In genomic region chr7:128136215-128136597, GRCh38 we compare ENCODE assay signal across 8 cellular contexts.
DNase-seq lines count a peak whose midpoint lies in the region; ATAC-seq and TF ChIP-seq lines count a peak whose summit lies in the region.

No MANE protein-coding gene starts in this region.

- H3K27me3 Mint-ChIP-seq in activated CD4-positive, alpha-beta T cell treated with anti-CD3 and anti-CD28 coated beads for 36 hours = peaks cover 27% of the 10 kb centered on the region
- peaks cover 25 to 37% of the 10 kb centered on the region in 2 donors for H3K27me3 Mint-ChIP-seq in T-cell

- no peak for DNase-seq in activated CD4-positive, alpha-beta T cell treated with anti-CD3 and anti-CD28 coated beads for 36 hours
- DNase-seq in activated CD4-positive, alpha-beta T cell treated with anti-CD3 and anti-CD28 coated beads for 1 hour = no peak
- DNase-seq in T-cell (no peak), right atrium auricular region (ENCODE audit: low spot score) (no peak), smooth muscle cell (lab: John Stamatoyannopoulos, UW; ENCODE audit: unreplicated experiment) (no peak), erythroblast (lab: John Stamatoyannopoulos, UW) (no peak), GM13976 (ENCODE audit: low spot score) (no peak)

- peaks cover 0 to 19% of the 10 kb centered on the region in 2 donors for H3K4me1 ChIP-seq in right atrium auricular region
- no peaks in the 10 kb centered on the region for H3K4me1 ChIP-seq in smooth muscle cell (ENCODE audit: low read depth)

- WGBS in smooth muscle cell (ENCODE audit: low lambda C conversion rate) = 4% methylated on average over 22 of the region's 22 CpGs

- no peak overlapping the region for H3K27ac Mint-ChIP-seq in activated CD4-positive, alpha-beta T cell treated with anti-CD3 and anti-CD28 coated beads for 36 hours
- H3K27ac Mint-ChIP-seq in T-cell = no peak overlapping the region

- ATAC-seq in activated CD4-positive, alpha-beta T cell treated with anti-CD3 and anti-CD28 coated beads for 36 hours = peak; percentile 10
- ATAC-seq in T-cell (replicated peaks in 1 of 4) (peak in 1 of 4 experiments; percentile 5), GM21737 (IDR thresholded peaks at IDR 0.05; ENCODE audit: unreplicated experiment) (no peak)

- H3F3A ChIP-seq in smooth muscle cell (ENCODE audit: low read depth) = no peaks in the 10 kb centered on the region

- intact Hi-C loops in activated CD4-positive, alpha-beta T cell treated with anti-CD3 and anti-CD28 coated beads for 36 hours (cut with DNase I, micrococcal nuclease) = loop anchor here in 1 of 2 experiments (2.0 kb wide), 1 partner anchor 31 kb away; no protein-coding TSS in a partner anchor

- H3K9ac ChIP-seq in smooth muscle cell (ENCODE audit: low read depth) = peak overlapping the region; percentile 32

- TF ChIP-seq POLR2A in erythroblast (IDR thresholded peaks at IDR 0.05; ENCODE audit: low read length) = no peak

- H3K9me3 Mint-ChIP-seq in activated CD4-positive, alpha-beta T cell treated with anti-CD3 and anti-CD28 coated beads for 36 hours (ENCODE audit: low read depth) = peaks cover 3% of the 10 kb centered on the region
- H3K9me3 Mint-ChIP-seq in T-cell = no peaks in the 10 kb centered on the region

- peaks cover 4% of the 10 kb centered on the region for H3K36me3 Mint-ChIP-seq in activated CD4-positive, alpha-beta T cell treated with anti-CD3 and anti-CD28 coated beads for 36 hours (ENCODE audit: low read depth)
- H3K36me3 Mint-ChIP-seq in T-cell = no peaks in the 10 kb centered on the region

- peak overlapping the region; percentile 47 to 55 for H3K4me3 ChIP-seq in right atrium auricular region
- peak overlapping the region; percentile 65 for H3K4me3 ChIP-seq in smooth muscle cell

- POLR2A ChIA-PET in activated CD4-positive, alpha-beta T cell treated with anti-CD3 and anti-CD28 coated beads for 36 hours (lab: Charles Lee) = no interaction called here
- POLR2A ChIA-PET in T-cell (lab: Charles Lee) = interaction anchor here in 1 of 2 donors (0.6 kb wide), 1 partner anchor 25 kb away, joined by 5 read pairs; no protein-coding TSS in a partner anchor

- H3K4me1 Mint-ChIP-seq in activated CD4-positive, alpha-beta T cell treated with anti-CD3 and anti-CD28 coated beads for 36 hours = peaks cover 21% of the 10 kb centered on the region
- peaks cover 16 to 22% (median 17%) of the 10 kb centered on the region in 3 donors for H3K4me1 Mint-ChIP-seq in T-cell

- no peaks in the 10 kb centered on the region for H3K79me2 ChIP-seq in smooth muscle cell (ENCODE audit: low read depth)

- H2AFZ ChIP-seq in smooth muscle cell (ENCODE audit: low read depth) = peak overlapping the region; percentile 81

- no peak for TF ChIP-seq CTCF in right atrium auricular region (IDR thresholded peaks at IDR 0.05)
- TF ChIP-seq CTCF in smooth muscle cell (IDR thresholded peaks at IDR 0.05; ENCODE audit: borderline replicate concordance, insufficient read depth, poor library complexity, severe bottlenecking) = no peak
- TF ChIP-seq CTCF in GM13976 (IDR thresholded peaks at IDR 0.05; ENCODE audit: borderline replicate concordance, control extremely low read depth, extremely low read depth, insufficient read depth, missing control alignments) = no peak

- in situ Hi-C loops in GM13976 (cut with MboI; ENCODE audit: low sequenced_read_pairs, unreplicated experiment) = no loop called here

- no peak overlapping the region for H3K27ac ChIP-seq in right atrium auricular region
- no peak overlapping the region for H3K27ac ChIP-seq in smooth muscle cell (ENCODE audit: low read depth)

- H4K20me1 ChIP-seq in smooth muscle cell (ENCODE audit: low read depth) = no peaks in the 10 kb centered on the region

- CTCF ChIA-PET in activated CD4-positive, alpha-beta T cell treated with anti-CD3 and anti-CD28 coated beads for 36 hours (lab: Charles Lee) = interaction anchor here (0.6 to 5.0 kb wide), 20 partner anchors 8 to 462 kb away, joined by 3 to 88 read pairs (median 4); no protein-coding TSS in a partner anchor
- CTCF ChIA-PET in T-cell (lab: Charles Lee) = interaction anchor here (0.7 to 3.7 kb wide), 14 partner anchors 9 to 429 kb away, joined by 3 to 19 read pairs (median 6); partner anchors contain the start of gene RBM28 (in 1 of the 2)

- peaks cover 0 to 4% of the 10 kb centered on the region in 2 donors for H3K9me3 ChIP-seq in right atrium auricular region
- no peaks in the 10 kb centered on the region for H3K9me3 ChIP-seq in smooth muscle cell (replicated peaks; ENCODE audit: low read depth)

- H3K36me3 ChIP-seq in right atrium auricular region (no peaks in the 10 kb centered on the region), smooth muscle cell (ENCODE audit: low read depth) (no peaks in the 10 kb centered on the region)

- H3K27me3 ChIP-seq in right atrium auricular region (peaks cover 2 to 12% of the 10 kb centered on the region in 2 donors), smooth muscle cell (ENCODE audit: low read depth) (peaks cover 54% of the 10 kb centered on the region)

- peak overlapping the region; percentile 95 for H3K4me2 ChIP-seq in smooth muscle cell

- peak overlapping the region; percentile 63 for H3K4me3 Mint-ChIP-seq in activated CD4-positive, alpha-beta T cell treated with anti-CD3 and anti-CD28 coated beads for 36 hours
- H3K4me3 Mint-ChIP-seq in T-cell = peak overlapping the region; percentile 74 to 80 (median 77)
